8 cellular contexts compared by ENCODE assay signal in genomic region chr12:28189774-28190320, GRCh38. TPM values are rescaled to one million over a fixed set of nuclear protein-coding genes. Genes with fewer than 3 reads are reported as not detected.
A peak's percentile ranks its signal among the peaks of the same experiment; 100 is the strongest.
DNase-seq lines count a peak whose midpoint lies in the region; ATAC-seq, FAIRE-seq and TF ChIP-seq lines count a peak whose summit lies in the region.

No MANE protein-coding gene starts in this region.

- RAD21 ChIA-PET in GM12878 (lab: Charles Lee; ENCODE audit: unreplicated experiment): interaction anchor here (1.0 kb wide), 2 partner anchors 43 to 44 kb away, joined by 3 read pairs; no protein-coding TSS in a partner anchor

- H3K27me3 ChIP-seq in Karpas-422 (ENCODE audit: low read length) (no peaks in the 10 kb centered on the region), GM12878 (replicated peaks in 1 of 2; ENCODE audit: control insufficient read depth in 2 of 2, insufficient read depth in 2 of 2, low read length in 1 of 2) (no peaks in the 10 kb centered on the region), tibial artery (no peaks in the 10 kb centered on the region)

- peak overlapping the region; percentile 87 for H3K9ac ChIP-seq in Karpas-422 (ENCODE audit: low read length)
- H3K9ac ChIP-seq in GM12878 (ENCODE audit: control insufficient read depth, insufficient read depth, low read length): peak overlapping the region; percentile 95

- peaks cover 23% of the 10 kb centered on the region for H3K4me1 ChIP-seq in Karpas-422 (ENCODE audit: low read length)
- peaks cover 4% of the 10 kb centered on the region; the same call in 1 of the 2 replicates for H3K4me1 ChIP-seq in GM12878 (ENCODE audit: control insufficient read depth, insufficient read depth, low read length)
- peaks cover 0 to 16% (median 8%) of the 10 kb centered on the region in 4 donors for H3K4me1 ChIP-seq in tibial artery

- H3K9me2 ChIP-seq in Karpas-422 (replicated peaks; ENCODE audit: insufficient read depth, low read length): no peaks in the 10 kb centered on the region; the same call in 1 of the 2 replicates

- H3K36me3 ChIP-seq in Karpas-422 (ENCODE audit: insufficient read depth, low read length): peaks cover 11% of the 10 kb centered on the region
- H3K36me3 ChIP-seq in GM12878 (ENCODE audit: control insufficient read depth in 2 of 2, insufficient read depth in 2 of 2, low read length in 1 of 2): no peaks in the 10 kb centered on the region
- H3K36me3 ChIP-seq in tibial artery: peaks cover 0 to 4% (median 0%) of the 10 kb centered on the region in 3 donors

- H3K4me2 ChIP-seq in Karpas-422 (ENCODE audit: low read depth, low read length, poor library complexity, severe bottlenecking) (peak overlapping the region; percentile 93), GM12878 (ENCODE audit: control insufficient read depth, insufficient read depth) (peak overlapping the region; percentile 92)

- no peak for TF ChIP-seq EP300 in GM12878 (IDR thresholded peaks at IDR 0.05; ENCODE audit: borderline replicate concordance in 1 of 2, control insufficient read depth in 1 of 2, low read depth in 2 of 2, low read length in 2 of 2)

- CTCF ChIA-PET in GM12878 (lab: Yijun Ruan, JAX): no interaction called here

- in situ Hi-C loops in GM12878 (cut with MboI): no loop called here

- peak overlapping the region; percentile 93 for H3K4me3 ChIP-seq in Karpas-422 (ENCODE audit: low read length)
- H3K4me3 ChIP-seq in GM12878: peak overlapping the region; percentile 76
- H3K4me3 ChIP-seq in lower leg skin (ENCODE audit: low read depth, poor library complexity, severe bottlenecking): peak overlapping the region; percentile 86
- peak overlapping the region; percentile 80 to 89 for H3K4me3 ChIP-seq in tibial artery

- H4K20me1 ChIP-seq in Karpas-422 (ENCODE audit: insufficient read depth, low read depth, low read length) (peaks cover 2% of the 10 kb centered on the region; the same call in 1 of the 2 replicates), GM12878 (ENCODE audit: control insufficient read depth, insufficient read depth) (no peaks in the 10 kb centered on the region)

- H3K9me3 ChIP-seq in Karpas-422 (ENCODE audit: low read length) (0 out of 2 replicates have a peak, but pooled peaks cover 5% of the 10 kb centered on the region), GM12878 (replicated peaks; ENCODE audit: control insufficient read depth, insufficient read depth, low read length) (no peaks in the 10 kb centered on the region; the same call in 2 of the 3 replicates), tibial artery (no peaks in the 10 kb centered on the region)

- 44% methylated on average over 10 of the region's 10 CpGs for WGBS in GM12878 (ENCODE audit: insufficient coverage, insufficient replicate concordance, low lambda C conversion rate, missing lambda C conversion rate)
- WGBS in lower leg skin, 2 donors: 62 to 64% methylated on average over 10 of the region's 10 CpGs

- TF ChIP-seq POLR2A in GM12878 (IDR thresholded peaks at IDR 0.05; ENCODE audit: low read depth, low read length) (no peak), lower leg skin (IDR thresholded peaks at IDR 0.05) (no peak)

- peak; percentile 13 for DNase-seq in COLO668 (lab: John Stamatoyannopoulos, UW; ENCODE audit: unreplicated experiment)
- DNase-seq in Karpas-422: no peak
- no peak for DNase-seq in GM12878 (ENCODE audit: low read depth, low spot score)
- no peak for DNase-seq in lower leg skin (ENCODE audit: low spot score in 2 of 2)
- DNase-seq in tibial artery: no peak

- H3K79me2 ChIP-seq in Karpas-422 (ENCODE audit: low read length): peaks cover 44% of the 10 kb centered on the region
- peaks cover 23% of the 10 kb centered on the region for H3K79me2 ChIP-seq in GM12878 (ENCODE audit: control insufficient read depth, insufficient read depth, low read length)

- POLR2A ChIA-PET in GM12878 (lab: Charles Lee): interaction anchor here (0.6 to 1.4 kb wide), 3 partner anchors 11 to 30 kb away, joined by 3 to 7 read pairs (median 4); no protein-coding TSS in a partner anchor

- no peak for ATAC-seq in GM12878
- no peak for ATAC-seq in HG03097 (IDR thresholded peaks at IDR 0.05; ENCODE audit: low FRiP score, unreplicated experiment)
- ATAC-seq in GM18519 (IDR thresholded peaks at IDR 0.05; ENCODE audit: low FRiP score, unreplicated experiment): no peak
- no peak for ATAC-seq in GM21737 (IDR thresholded peaks at IDR 0.05; ENCODE audit: unreplicated experiment)

- TF ChIP-seq CTCF in GM12878 (IDR thresholded peaks at IDR 0.05 in 2 of 3, conservative IDR thresholded peaks at IDR 0.05 in 1 of 3; ENCODE audit: control insufficient read depth in 2 of 3, extremely low read depth in 1 of 3, insufficient read depth in 1 of 3, low read depth in 3 of 3, low read length in 3 of 3) (no peak), lower leg skin (IDR thresholded peaks at IDR 0.05) (no peak), tibial artery (IDR thresholded peaks at IDR 0.05) (no peak)

- FAIRE-seq in GM12878 (lab: Jason Lieb, UNC): no peak

- TSS peak; percentile 84 for BruUV-seq in GM12878 (replicated peaks; lab: Mats Ljungman, UMichigan)

- peak overlapping the region; percentile 47 for H2AFZ ChIP-seq in Karpas-422 (ENCODE audit: low read length)
- H2AFZ ChIP-seq in GM12878 (ENCODE audit: control insufficient read depth, low read depth, low read length): peak overlapping the region; percentile 93

- intact Hi-C loops in GM12878 (cut with micrococcal nuclease; ENCODE audit: unreplicated experiment): loop anchor here (2.0 kb wide), 2 partner anchors 33 to 63 kb away; no protein-coding TSS in a partner anchor
- intact Hi-C loops in lower leg skin (cut with DNase I; ENCODE audit: low total_unique reads): no loop called here
- intact Hi-C loops in tibial artery (cut with DNase I; ENCODE audit: low total_unique reads): no loop called here

- no peak overlapping the region; the same call in 1 of the 2 replicates for H3K27ac ChIP-seq in Karpas-422 (ENCODE audit: low read length)
- peak overlapping the region; percentile 95 for H3K27ac ChIP-seq in GM12878 (ENCODE audit: control insufficient read depth, insufficient read depth)
- H3K27ac ChIP-seq in tibial artery: peak overlapping the region; percentile 96 to 98

- TF ChIP-seq RAD21 in GM12878 (IDR thresholded peaks at IDR 0.05; ENCODE audit: insufficient read depth, low read depth, low read length): no peak

- SMC1A ChIA-PET in GM12878 (lab: Charles Lee; ENCODE audit: uncharacterized antibody, unreplicated experiment): no interaction called here

TF ChIP-seq in GM12878, 131 proteins besides CTCF, POLR2A, EP300 and RAD21:
- TF ChIP-seq ZNF24 (IDR thresholded peaks at IDR 0.05) (peak; percentile 68), MLLT1 (IDR thresholded peaks at IDR 0.05) (peak; percentile 92), ZNF274 (IDR thresholded peaks at IDR 0.05; ENCODE audit: insufficient read depth, insufficient read length) (no peak)
TF ChIP-seq in GM12878: peak in this region for 2.

RNA-seq across cellular contexts. Expression of gene CCDC91, which starts 0.4 kb away (rescaled TPM):
- total RNA-seq in Karpas-422 (2014; rRNA removed; shearing (Covaris generic); ENCODE audit: low replicate concordance): 35.8 and 115 TPM in 2 replicates
- total RNA-seq in GM12878 (2013; cell fraction: nucleolus; rRNA removed): 85.1 and 85.2 TPM in 2 replicates
- total RNA-seq in GM12878 (2014; rRNA removed) (13.5 and 15.4 TPM in 2 replicates), GM12878 (2014; rRNA removed; fragmentation: Illumina TruSeq; extraction: Trizol) (17.3 and 20.3 TPM in 2 replicates), GM12878 (2021) (14.1 and 15.8 TPM in 2 replicates), lower leg skin (10 to 100 TPM; 13.8 to 31.0 (median 23.3) TPM)
- polyA plus RNA-seq in GM12878 (2011; ENCODE audit: low read depth): 7.5 TPM
- polyA plus RNA-seq in GM12878 (2011; rRNA removed) (24.9 and 28.1 TPM in 2 replicates), GM12878 (2014; fragmentation: Illumina TruSeq; extraction: Trizol) (17.2 and 23.3 TPM in 2 replicates), GM12878 (2014; fragmentation: Nextera tagmentation; extraction: Ambion mirVana) (10 to 100 TPM in 1 of 2 experiments, 1 to 10 TPM in 1; 6.1 to 10.3 TPM), GM12878 (2014; rRNA removed) (9.4 and 9.6 TPM in 2 replicates), GM12878 (2016; fragmentation: Nextera tagmentation; extraction: Ambion mirVana) (10 to 100 TPM; 21.1 to 21.6 TPM)
- polyA plus RNA-seq in GM12878 (2011; cell fraction: cytosol; rRNA removed): 9.1 and 10.1 TPM in 2 replicates
- 12.0 and 12.1 TPM in 2 replicates for polyA plus RNA-seq in GM12878 (2011; cell fraction: nucleus; rRNA removed)
- polyA plus RNA-seq in GM12878 (2012): 10.2 and 10.7 TPM in 2 replicates
- 35.1 and 51.9 TPM in 2 replicates for polyA minus RNA-seq in GM12878 (2011; rRNA and poly(A)+ RNA removed)
- polyA minus RNA-seq in GM12878 (2011; cell fraction: cytosol; rRNA and poly(A)+ RNA removed): 17.4 and 23.3 TPM in 2 replicates
- 33.9 and 54.6 TPM in 2 replicates for polyA minus RNA-seq in GM12878 (2011; cell fraction: nucleus; rRNA and poly(A)+ RNA removed)
